In genomic region chr4:118981839-118982381, GRCh38 we compare ENCODE assay signal across 8 cellular contexts.
DNase-seq lines count a peak whose midpoint lies in the region; ATAC-seq and TF ChIP-seq lines count a peak whose summit lies in the region.

No MANE protein-coding gene starts in this region.

- no peaks in the 10 kb centered on the region for H3K27me3 ChIP-seq in effector memory CD4-positive, alpha-beta T cell (replicated peaks; ENCODE audit: control insufficient read depth, insufficient read depth, low read length, poor library complexity, severe bottlenecking)

- no peak overlapping the region for H3K27ac Mint-ChIP-seq in mesothelial cell of epicardium
- no peak overlapping the region for H3K27ac Mint-ChIP-seq in stimulated activated effector memory CD8-positive, alpha-beta T cell treated with anti-CD3 and anti-CD28 coated beads, Interleukin-12 subunit alpha, Interleukin-12 subunit beta, amount 100 ng/mL, for 72 hours

- no peaks in the 10 kb centered on the region for H3K36me3 Mint-ChIP-seq in mesothelial cell of epicardium
- no peaks in the 10 kb centered on the region for H3K36me3 Mint-ChIP-seq in stimulated activated effector memory CD8-positive, alpha-beta T cell treated with anti-CD3 and anti-CD28 coated beads, Interleukin-12 subunit alpha, Interleukin-12 subunit beta, amount 100 ng/mL, for 72 hours

- no peaks in the 10 kb centered on the region for H3K4me1 ChIP-seq in effector memory CD4-positive, alpha-beta T cell (ENCODE audit: control insufficient read depth, insufficient read depth, low read length, poor library complexity, severe bottlenecking)

- no peak overlapping the region for H3K4me3 ChIP-seq in effector memory CD4-positive, alpha-beta T cell (ENCODE audit: insufficient read depth, low read depth, low read length, poor library complexity, severe bottlenecking)

- H3K9me3 ChIP-seq in effector memory CD4-positive, alpha-beta T cell (ENCODE audit: control insufficient read depth, low read length): no peaks in the 10 kb centered on the region

- H3K9me3 Mint-ChIP-seq in mesothelial cell of epicardium: no peaks in the 10 kb centered on the region
- H3K9me3 Mint-ChIP-seq in stimulated activated effector memory CD8-positive, alpha-beta T cell treated with anti-CD3 and anti-CD28 coated beads, Interleukin-12 subunit alpha, Interleukin-12 subunit beta, amount 100 ng/mL, for 72 hours: no peaks in the 10 kb centered on the region

- H3K4me3 Mint-ChIP-seq in mesothelial cell of epicardium: no peak overlapping the region
- no peak overlapping the region for H3K4me3 Mint-ChIP-seq in stimulated activated effector memory CD8-positive, alpha-beta T cell treated with anti-CD3 and anti-CD28 coated beads, Interleukin-12 subunit alpha, Interleukin-12 subunit beta, amount 100 ng/mL, for 72 hours

- peak; percentile 91 for DNase-seq in CD1c-positive myeloid dendritic cell (ENCODE audit: extremely low spot score)
- DNase-seq in NCI-H345 (lab: John Stamatoyannopoulos, UW): peak; percentile 50
- DNase-seq in activated CD4-positive, alpha-beta T cell treated with anti-CD3 and anti-CD28 coated beads for 48 hours: peak; percentile 59
- peak; percentile 3 to 34 (median 13) for DNase-seq in effector memory CD4-positive, alpha-beta T cell
- peak; percentile 37 to 71 for DNase-seq in mesothelial cell of epicardium (ENCODE audit: low spot score in 2 of 2, unreplicated experiment in 2 of 2)
- peak; percentile 10 to 55 for DNase-seq in stimulated activated effector memory CD8-positive, alpha-beta T cell treated with anti-CD3 and anti-CD28 coated beads, Interleukin-12 subunit alpha, Interleukin-12 subunit beta, amount 100 ng/mL, for 72 hours (ENCODE audit: low spot score in 2 of 2)

- H3K27me3 Mint-ChIP-seq in mesothelial cell of epicardium (ENCODE audit: low read depth): no peaks in the 10 kb centered on the region

- H3K4me1 Mint-ChIP-seq in mesothelial cell of epicardium: peaks cover 6% of the 10 kb centered on the region
- no peaks in the 10 kb centered on the region for H3K4me1 Mint-ChIP-seq in stimulated activated effector memory CD8-positive, alpha-beta T cell treated with anti-CD3 and anti-CD28 coated beads, Interleukin-12 subunit alpha, Interleukin-12 subunit beta, amount 100 ng/mL, for 72 hours

- TF ChIP-seq CTCF in mesothelial cell of epicardium (IDR thresholded peaks at IDR 0.05; ENCODE audit: unreplicated experiment): peak; percentile 65

- H3K36me3 ChIP-seq in effector memory CD4-positive, alpha-beta T cell (ENCODE audit: control insufficient read depth, insufficient read depth, low read length): no peaks in the 10 kb centered on the region

- no peak overlapping the region for H3K27ac ChIP-seq in effector memory CD4-positive, alpha-beta T cell (ENCODE audit: insufficient read depth, low read length, poor library complexity, severe bottlenecking)

- ATAC-seq in GM18907 (IDR thresholded peaks at IDR 0.05; ENCODE audit: unreplicated experiment) (peak; percentile 95), HG03103 (IDR thresholded peaks at IDR 0.05; ENCODE audit: low read depth, unreplicated experiment) (peak; percentile 74)
- peak; percentile 60 for ATAC-seq in stimulated activated effector memory CD8-positive, alpha-beta T cell treated with anti-CD3 and anti-CD28 coated beads, Interleukin-12 subunit alpha, Interleukin-12 subunit beta, amount 100 ng/mL, for 72 hours

Comparison
In these comparisons a context has a peak if more than half of its experiments do, and no peak if none do; other contexts are left out.
1. DNase-seq: peak in every context shown above with its lines; median percentile 91 in CD1c-positive myeloid dendritic cell; 59 in activated CD4-positive, alpha-beta T cell treated with anti-CD3 and anti-CD28 coated beads for 48 hours; 54 in mesothelial cell of epicardium; 50 in NCI-H345; 32 in stimulated activated effector memory CD8-positive, alpha-beta T cell treated with anti-CD3 and anti-CD28 coated beads, Interleukin-12 subunit alpha, Interleukin-12 subunit beta, amount 100 ng/mL, for 72 hours; 13 in effector memory CD4-positive, alpha-beta T cell.